13 cellular contexts compared by ENCODE assay signal in the genomic region with DNA sequence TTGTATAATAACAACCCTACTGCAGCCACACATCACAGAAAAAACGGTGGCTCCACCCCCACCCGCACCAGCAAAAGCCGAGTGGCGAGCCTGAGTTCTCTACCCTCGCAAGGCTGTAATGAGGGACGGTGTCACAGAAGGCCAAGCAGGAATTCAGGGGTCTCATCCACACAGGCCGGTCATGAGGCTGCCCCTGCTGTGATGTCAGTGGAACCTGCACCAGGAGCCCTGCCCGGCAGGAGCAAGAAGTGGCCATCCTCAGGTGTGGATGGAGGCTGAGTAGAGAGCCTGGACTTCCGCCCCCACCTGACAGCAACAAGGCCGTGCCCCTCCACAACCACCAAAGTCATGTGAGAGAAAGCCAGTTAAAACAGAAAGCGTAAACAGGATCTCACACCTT. TPM values are rescaled to one million over a fixed set of nuclear protein-coding genes. Genes with fewer than 3 reads are reported as not detected.
A peak's percentile ranks its signal among the peaks of the same experiment; 100 is the strongest.
DNase-seq lines count a peak whose midpoint lies in the region; ATAC-seq and TF ChIP-seq lines count a peak whose summit lies in the region.
"Had no signal": no experiment of that assay in that cellular context is flagged by ENCODE, and none has a peak within 500 bp of the region (broad histone marks: within the 10 kb centered on the region; RNA-seq: fewer than 3 reads in every experiment).

No MANE protein-coding gene starts in this region.

- H3K4me3 ChIP-seq in CD8-positive, alpha-beta T cell (ENCODE audit: low read depth, low read length): peak overlapping the region; percentile 24
- no peak overlapping the region for H3K4me3 ChIP-seq in SJSA1
- H3K4me3 ChIP-seq: right atrium auricular region had no signal

- H3K27me3 ChIP-seq in CD8-positive, alpha-beta T cell (ENCODE audit: insufficient read depth, low read length): no peaks in the 10 kb centered on the region
- H3K27me3 ChIP-seq in SJSA1 (replicated peaks): no peaks in the 10 kb centered on the region
- H3K27me3 ChIP-seq: right atrium auricular region had no signal

- no peaks in the 10 kb centered on the region for H3K27me3 Mint-ChIP-seq in CD8-positive, alpha-beta T cell (ENCODE audit: low read depth)
- no peaks in the 10 kb centered on the region for H3K27me3 Mint-ChIP-seq in activated naive CD8-positive, alpha-beta T cell treated with anti-CD3 and anti-CD28 coated beads, Interleukin-2, amount 50 U/mL, for 24 hours
- no peaks in the 10 kb centered on the region for H3K27me3 Mint-ChIP-seq in natural killer cell (ENCODE audit: low read depth in 2 of 2)

- H3K9me3 ChIP-seq in CD8-positive, alpha-beta T cell (ENCODE audit: low read length): no peaks in the 10 kb centered on the region
- H3K9me3 ChIP-seq in SJSA1 (replicated peaks): no peaks in the 10 kb centered on the region; the same call in 1 of the 2 replicates
- H3K9me3 ChIP-seq: right atrium auricular region had no signal

- peaks cover 22% of the 10 kb centered on the region for H3K4me1 ChIP-seq in CD8-positive, alpha-beta T cell (ENCODE audit: insufficient read depth, low read length)
- peaks cover 36% of the 10 kb centered on the region for H3K4me1 ChIP-seq in SJSA1 (replicated peaks)
- H3K4me1 ChIP-seq: right atrium auricular region had no signal

- peak; percentile 73 for ATAC-seq in CD8-positive, alpha-beta T cell
- ATAC-seq in activated naive CD8-positive, alpha-beta T cell treated with anti-CD3 and anti-CD28 coated beads, Interleukin-2, amount 50 U/mL, for 24 hours: no peak
- ATAC-seq in natural killer cell (peak; percentile 75 to 88 (median 87)), GM21576 (IDR thresholded peaks at IDR 0.05; ENCODE audit: unreplicated experiment) (no peak)

- peaks cover 65% of the 10 kb centered on the region for H3K36me3 Mint-ChIP-seq in CD8-positive, alpha-beta T cell
- H3K36me3 Mint-ChIP-seq in activated naive CD8-positive, alpha-beta T cell treated with anti-CD3 and anti-CD28 coated beads, Interleukin-2, amount 50 U/mL, for 24 hours (ENCODE audit: low read depth): peaks cover 56% of the 10 kb centered on the region
- peaks cover 26% of the 10 kb centered on the region for H3K36me3 Mint-ChIP-seq in natural killer cell

- H3K4me1 Mint-ChIP-seq in CD8-positive, alpha-beta T cell (ENCODE audit: low read depth): peaks cover 55% of the 10 kb centered on the region
- peaks cover 33% of the 10 kb centered on the region for H3K4me1 Mint-ChIP-seq in activated naive CD8-positive, alpha-beta T cell treated with anti-CD3 and anti-CD28 coated beads, Interleukin-2, amount 50 U/mL, for 24 hours
- peaks cover 57 to 83% of the 10 kb centered on the region in 2 donors for H3K4me1 Mint-ChIP-seq in natural killer cell

- CTCF ChIA-PET in CD8-positive, alpha-beta T cell (lab: Charles Lee): interaction anchor here (1.2 to 3.2 kb wide), 3 partner anchors 10 to 162 kb away, joined by 4 to 36 read pairs (median 6); no protein-coding TSS in a partner anchor

- no peaks in the 10 kb centered on the region for H3K9me3 Mint-ChIP-seq in CD8-positive, alpha-beta T cell
- no peaks in the 10 kb centered on the region for H3K9me3 Mint-ChIP-seq in activated naive CD8-positive, alpha-beta T cell treated with anti-CD3 and anti-CD28 coated beads, Interleukin-2, amount 50 U/mL, for 24 hours
- no peaks in the 10 kb centered on the region for H3K9me3 Mint-ChIP-seq in natural killer cell

- peak overlapping the region; percentile 81 for H3K27ac ChIP-seq in CD8-positive, alpha-beta T cell (ENCODE audit: low read depth, low read length)
- peak overlapping the region; percentile 93 for H3K27ac ChIP-seq in SJSA1
- H3K27ac ChIP-seq: right atrium auricular region had no signal

- POLR2A ChIA-PET in CD8-positive, alpha-beta T cell (lab: Charles Lee): interaction anchor here (0.7 to 2.6 kb wide), 5 partner anchors 9 to 32 kb away, joined by 3 to 18 read pairs (median 8); partner anchors contain the start of gene TMEM128

- H3K36me3 ChIP-seq in CD8-positive, alpha-beta T cell (ENCODE audit: insufficient read depth, low read length): peaks cover 21% of the 10 kb centered on the region
- peaks cover 66% of the 10 kb centered on the region for H3K36me3 ChIP-seq in SJSA1

- intact Hi-C loops in CD8-positive, alpha-beta T cell (cut with DNase I, micrococcal nuclease): loop anchor here (1.0 to 2.0 kb wide), 4 partner anchors 9 to 21 kb away; partner anchors contain the start of genes LYAR (in 2 of the 2) and ZBTB49 (in 2 of the 2)
- intact Hi-C loops in natural killer cell (cut with micrococcal nuclease): loop anchor here (1.0 kb wide), 1 partner anchor 21 kb away; the partner anchor contains the start of genes LYAR and ZBTB49

- H3K4me3 Mint-ChIP-seq in CD8-positive, alpha-beta T cell: peak overlapping the region; percentile 77
- H3K4me3 Mint-ChIP-seq in activated naive CD8-positive, alpha-beta T cell treated with anti-CD3 and anti-CD28 coated beads, Interleukin-2, amount 50 U/mL, for 24 hours: peak overlapping the region; percentile 30
- peak overlapping the region; percentile 85 for H3K4me3 Mint-ChIP-seq in natural killer cell

- peak; percentile 14 to 78 (median 43) for DNase-seq in CD8-positive, alpha-beta T cell
- DNase-seq in SJSA1 (ENCODE audit: low read depth in 1 of 2, low spot score in 2 of 2) (no peak), natural killer cell (peak; percentile 71), DMS153 treated with DMSO at 0.1 percent for 48 hours (lab: John Stamatoyannopoulos, UW; ENCODE audit: unreplicated experiment) (no peak), AG20443 (ENCODE audit: low spot score) (no peak)
- no peak for DNase-seq in activated naive CD8-positive, alpha-beta T cell treated with anti-CD3 and anti-CD28 coated beads, Interleukin-2, amount 50 U/mL, for 24 hours
- DNase-seq: Calu3, foreskin melanocyte had no signal

- peak overlapping the region; percentile 95 for H3K27ac Mint-ChIP-seq in CD8-positive, alpha-beta T cell
- peak overlapping the region; percentile 73 for H3K27ac Mint-ChIP-seq in activated naive CD8-positive, alpha-beta T cell treated with anti-CD3 and anti-CD28 coated beads, Interleukin-2, amount 50 U/mL, for 24 hours
- peak overlapping the region; percentile 95 to 96 for H3K27ac Mint-ChIP-seq in natural killer cell

- no peak for TF ChIP-seq CTCF in CD8-positive, alpha-beta T cell (IDR thresholded peaks at IDR 0.05)
- no peak for TF ChIP-seq CTCF in natural killer cell (IDR thresholded peaks at IDR 0.05)

RNA-seq across cellular contexts. Expression of gene LYAR, which starts 20.6 kb away (rescaled TPM):
- total RNA-seq in CD8-positive, alpha-beta T cell: 10 to 100 TPM; 57.8 to 59.0 TPM
- 47.1 and 56.2 TPM in 2 replicates for total RNA-seq in SJSA1 (2014; rRNA removed; shearing (Covaris generic))
- total RNA-seq in natural killer cell: 10 to 100 TPM; 42.9 to 81.1 (median 55.8) TPM

RNA-seq across cellular contexts. Expression of gene ZBTB49, which starts 20.7 kb away (rescaled TPM):
- 10 to 100 TPM; 15.9 to 21.1 TPM for total RNA-seq in CD8-positive, alpha-beta T cell
- 4.7 and 16.8 TPM in 2 replicates for total RNA-seq in SJSA1 (2014; rRNA removed; shearing (Covaris generic))
- total RNA-seq in natural killer cell: 10 to 100 TPM; 19.3 to 36.5 (median 30.0) TPM

RNA-seq across cellular contexts. Expression of gene TMEM128, which starts 21.3 kb away (rescaled TPM):
- 1 to 10 TPM; 6.4 TPM for total RNA-seq in CD8-positive, alpha-beta T cell
- 50.8 and 60.2 TPM in 2 replicates for total RNA-seq in SJSA1 (2014; rRNA removed; shearing (Covaris generic))
- 10 to 100 TPM in 2 of 3 donors, 1 to 10 TPM in 1; 9.3 to 12.2 (median 11.4) TPM for total RNA-seq in natural killer cell

RNA-seq across cellular contexts. Expression of gene OTOP1, which starts 42.6 kb away (rescaled TPM):
- total RNA-seq in CD8-positive, alpha-beta T cell: not detected
- total RNA-seq in SJSA1 (2014; rRNA removed; shearing (Covaris generic)): not detected in 2 replicates
- not detected for total RNA-seq in natural killer cell
- total RNA-seq: Calu3, M059J, myocyte, right atrium auricular region, subcutaneous adipose tissue had no signal

Comparison
In these comparisons a context has a peak if more than half of its experiments do, and no peak if none do; other contexts are left out.
1. ATAC-seq: peak in CD8-positive, alpha-beta T cell (single experiment) and natural killer cell (3 of 3); none in activated naive CD8-positive, alpha-beta T cell treated with anti-CD3 and anti-CD28 coated beads, Interleukin-2, amount 50 U/mL, for 24 hours (single experiment) and GM21576 (single experiment).
2. DNase-seq: peak in CD8-positive, alpha-beta T cell (7 of 7) and natural killer cell (single experiment); none in SJSA1 (0 of 2), activated naive CD8-positive, alpha-beta T cell treated with anti-CD3 and anti-CD28 coated beads, Interleukin-2, amount 50 U/mL, for 24 hours (single experiment), DMS153 treated with DMSO at 0.1 percent for 48 hours (single experiment) and AG20443 (single experiment).
3. H3K4me3 Mint-ChIP-seq: peak in every context shown above with its lines; median percentile 85 in natural killer cell; 77 in CD8-positive, alpha-beta T cell; 30 in activated naive CD8-positive, alpha-beta T cell treated with anti-CD3 and anti-CD28 coated beads, Interleukin-2, amount 50 U/mL, for 24 hours.
4. Peak in every context shown above with its lines, with median percentiles within 50 percentile points of each other: H3K27ac Mint-ChIP-seq.